ENCODE assay signal across 34 cellular contexts in the genomic region with DNA sequence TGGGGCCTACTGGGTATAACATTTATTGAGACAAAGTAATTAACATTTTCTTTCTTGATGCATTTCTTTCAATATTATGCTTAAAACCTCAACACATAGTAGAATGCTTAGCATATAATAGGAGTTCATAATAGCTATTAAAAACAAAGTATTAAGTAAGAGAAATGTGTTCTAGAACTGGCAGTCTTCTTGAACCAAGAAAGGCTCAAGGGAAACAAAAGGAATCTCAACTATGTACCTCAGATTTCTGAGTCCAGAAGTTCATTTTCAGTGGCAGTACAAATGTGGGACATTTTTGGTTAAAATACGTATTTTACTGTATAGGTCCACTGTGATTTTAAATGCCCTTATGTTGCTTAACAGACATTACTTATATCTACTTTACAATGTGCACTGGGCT.
"Had no signal": no experiment of that assay in that cellular context is flagged by ENCODE, and none has a peak within 500 bp of the region (broad histone marks: within the 10 kb centered on the region; RNA-seq: fewer than 3 reads in every experiment).

No MANE protein-coding gene starts in this region.

- H3K9me3 ChIP-seq: adrenal gland, body of pancreas, breast epithelium had no signal

- H3K27ac ChIP-seq: adrenal gland, body of pancreas, brain microvascular endothelial cell, breast epithelium, VCaP had no signal

- H3K36me3 ChIP-seq: adrenal gland, brain microvascular endothelial cell, breast epithelium had no signal

- DNase-seq: activated B cell treated with CpG ODN at 0.5 μM for 24 hours; activated CD4-positive, alpha-beta memory T cell treated with anti-CD3 and anti-CD28 coated beads for 36 hours; activated CD4-positive, alpha-beta T cell treated with anti-CD3 and anti-CD28 coated beads for 4 hours; activated CD4-positive, alpha-beta T cell treated with anti-CD3 and anti-CD28 coated beads, Interleukin-2, amount 10 ng/mL, durations not matched to agents 24 days and 14 days; activated CD4-positive, alpha-beta T cell treated with anti-CD3 and anti-CD28 coated beads, Interleukin-2, amount 50 U/mL, for 1 hour; activated CD4-positive, alpha-beta T cell treated with anti-CD3 and anti-CD28 coated beads, Interleukin-2, amount 50 U/mL, for 4 hours; activated CD4-positive, CD25-positive, alpha-beta regulatory T cell treated with anti-CD3 and anti-CD28 coated beads, Interleukin-2, amount 50 U/mL, for 72 hours; activated CD8-positive, alpha-beta memory T cell treated with anti-CD3 and anti-CD28 coated beads, Interleukin-2, amount 50 U/mL, for 4 hours; activated CD8-positive, alpha-beta T cell treated with anti-CD3 and anti-CD28 coated beads for 36 hours; activated effector memory CD4-positive, alpha-beta T cell treated with anti-CD3 and anti-CD28 coated beads, Interleukin-2, amount 50 U/mL, for 16 hours; activated gamma-delta T cell treated with Interleukin-2 at 50 U/mL for 16 hours; activated naive CD4-positive, alpha-beta T cell; activated naive CD4-positive, alpha-beta T cell treated with anti-CD3 and anti-CD28 coated beads for 36 hours; activated naive CD4-positive, alpha-beta T cell treated with anti-CD3 and anti-CD28 coated beads, Interleukin-2, amount 50 U/mL, for 16 hours; activated naive CD8-positive, alpha-beta T cell treated with anti-CD3 and anti-CD28 coated beads for 36 hours; activated T-cell treated with anti-CD3 and anti-CD28 coated beads for 4 hours; activated T-cell treated with anti-CD3 and anti-CD28 coated beads, Interleukin-2, amount 50 U/mL, for 1 hour; activated T-cell treated with anti-CD3 and anti-CD28 coated beads, Interleukin-2, amount 50 U/mL, for 4 hours; activated T-cell treated with anti-CD3 and anti-CD28 coated beads, Interleukin-2, amount 50 U/mL, for 72 hours; adrenal gland; amniotic stem cell; aorta; body of pancreas; brain microvascular endothelial cell; central memory CD4-positive, alpha-beta T cell; T-helper 1 cell; T-helper 2 cell; T-helper 9 cell had no signal

- H3K27me3 ChIP-seq: adrenal gland, body of pancreas, brain microvascular endothelial cell, breast epithelium had no signal

- FAIRE-seq: astrocyte, TTC549 had no signal

- H3K4me1 ChIP-seq: body of pancreas, breast epithelium had no signal

- H3K4me3 ChIP-seq: adrenal gland, body of pancreas, breast epithelium had no signal

- ATAC-seq: activated CD8-positive, alpha-beta T cell treated with anti-CD3 and anti-CD28 coated beads for 36 hours; activated naive CD4-positive, alpha-beta T cell treated with anti-CD3 and anti-CD28 coated beads, Interleukin-2, amount 50 U/mL, for 72 hours; activated T-cell treated with anti-CD3 and anti-CD28 coated beads, Interleukin-2, amount 50 U/mL, for 4 hours; activated T-cell treated with anti-CD3 and anti-CD28 coated beads, Interleukin-2, amount 50 U/mL, for 72 hours; activated T-helper 17 cell treated with anti-CD3 and anti-CD28 coated beads, Interleukin-2, amount 50 U/mL, for 72 hours; body of pancreas had no signal
